In genomic region chr9:128494743-128495124, GRCh38 we compare ENCODE assay signal across 17 cellular contexts. TPM values are rescaled to one million over a fixed set of nuclear protein-coding genes. Genes with fewer than 3 reads are reported as not detected.
A peak's percentile ranks its signal among the peaks of the same experiment; 100 is the strongest.
DNase-seq lines count a peak whose midpoint lies in the region; ATAC-seq and TF ChIP-seq lines count a peak whose summit lies in the region.
"Had no signal": no experiment of that assay in that cellular context is flagged by ENCODE, and none has a peak within 500 bp of the region (broad histone marks: within the 10 kb centered on the region; RNA-seq: fewer than 3 reads in every experiment).

No MANE protein-coding gene starts in this region.

- peaks cover 42% of the 10 kb centered on the region for H3K36me3 Mint-ChIP-seq in T-helper 2 cell treated with Interferon-gamma antibody and Interleukin-4, amounts not matched to agents 5 μg/mL and 100 μg/mL, for 36 hours (ENCODE audit: low read depth)

- H3K4me3 ChIP-seq in OCI-LY1 (ENCODE audit: low read depth, low read length, poor library complexity, severe bottlenecking) (no peak overlapping the region), right cardiac atrium (ENCODE audit: low read length) (no peak overlapping the region)
- H3K4me3 ChIP-seq: neural progenitor cell, thyroid gland had no signal

- ATAC-seq in right cardiac atrium (peak; percentile 47 to 49), GM19395 (IDR thresholded peaks at IDR 0.05; ENCODE audit: unreplicated experiment) (no peak)
- ATAC-seq: activated naive CD8-positive, alpha-beta T cell treated with anti-CD3 and anti-CD28 coated beads, Interleukin-2, amount 50 U/mL, for 24 hours; effector memory CD8-positive, alpha-beta T cell had no signal

- 42% methylated on average over 5 of the region's 5 CpGs for WGBS in right cardiac atrium

- H2AFZ ChIP-seq in OCI-LY1 (ENCODE audit: low read length): no peak overlapping the region
- H2AFZ ChIP-seq: neural progenitor cell had no signal

- H4K20me1 ChIP-seq in OCI-LY1 (ENCODE audit: insufficient read depth, low read length): no peaks in the 10 kb centered on the region

- no peaks in the 10 kb centered on the region for H3K4me1 Mint-ChIP-seq in T-helper 2 cell treated with Interferon-gamma antibody and Interleukin-4, amounts not matched to agents 5 μg/mL and 100 μg/mL, for 36 hours (ENCODE audit: low read depth)
- H3K4me1 Mint-ChIP-seq: activated naive CD8-positive, alpha-beta T cell treated with anti-CD3 and anti-CD28 coated beads, Interleukin-2, amount 50 U/mL, for 24 hours; neural progenitor cell had no signal

- no peaks in the 10 kb centered on the region for H3K9me3 ChIP-seq in OCI-LY1 (ENCODE audit: low read length)
- H3K9me3 ChIP-seq in right cardiac atrium (ENCODE audit: control insufficient read depth, low read length): no peaks in the 10 kb centered on the region
- H3K9me3 ChIP-seq: thyroid gland had no signal

- peak overlapping the region; percentile 26 for H3K27ac Mint-ChIP-seq in T-helper 2 cell treated with Interferon-gamma antibody and Interleukin-4, amounts not matched to agents 5 μg/mL and 100 μg/mL, for 36 hours
- H3K27ac Mint-ChIP-seq: activated naive CD8-positive, alpha-beta T cell treated with anti-CD3 and anti-CD28 coated beads, Interleukin-2, amount 50 U/mL, for 24 hours; neural progenitor cell; stimulated activated naive CD8-positive, alpha-beta T cell treated with anti-CD3 and anti-CD28 coated beads, Interleukin-15, Interleukin-2, amounts not matched to agents 100 ng/mL and 50 ng/mL, for 24 hours had no signal

- DNase-seq in T-helper 2 cell treated with Interferon-gamma antibody and Interleukin-4, amounts not matched to agents 5 μg/mL and 100 μg/mL, for 36 hours (ENCODE audit: low spot score): no peak
- DNase-seq in T-helper 2 cell (no peak), right cardiac atrium (no peak), posterior vena cava (ENCODE audit: low spot score) (peak; percentile 25), glomerular visceral epithelial cell (ENCODE audit: extremely low spot score) (no peak), NCI-H1105 (lab: John Stamatoyannopoulos, UW) (no peak)
- DNase-seq: activated naive CD8-positive, alpha-beta T cell treated with anti-CD3 and anti-CD28 coated beads, Interleukin-2, amount 50 U/mL, for 24 hours; AML-193; effector memory CD8-positive, alpha-beta T cell; NCI-H1694 treated with DMSO at 0.1 percent for 48 hours; stimulated activated CD4-positive, alpha-beta T cell treated with anti-CD3 and anti-CD28 coated beads, Interleukin-4, amount 100 ng/mL, for 4 hours had no signal

- H3K27me3 Mint-ChIP-seq in T-helper 2 cell treated with Interferon-gamma antibody and Interleukin-4, amounts not matched to agents 5 μg/mL and 100 μg/mL, for 36 hours (ENCODE audit: low read depth): no peaks in the 10 kb centered on the region
- H3K27me3 Mint-ChIP-seq: activated naive CD8-positive, alpha-beta T cell treated with anti-CD3 and anti-CD28 coated beads, Interleukin-2, amount 50 U/mL, for 24 hours; effector memory CD8-positive, alpha-beta T cell; stimulated activated naive CD8-positive, alpha-beta T cell treated with anti-CD3 and anti-CD28 coated beads, Interleukin-15, Interleukin-2, amounts not matched to agents 100 ng/mL and 50 ng/mL, for 24 hours had no signal

- no peak overlapping the region for H3K4me2 ChIP-seq in OCI-LY1 (ENCODE audit: low read length)
- H3K4me2 ChIP-seq: KMS-11, neural progenitor cell had no signal

- no peaks in the 10 kb centered on the region for H3K79me2 ChIP-seq in OCI-LY1 (ENCODE audit: insufficient read depth, low read length)

- H3K9me3 Mint-ChIP-seq in T-helper 2 cell treated with Interferon-gamma antibody and Interleukin-4, amounts not matched to agents 5 μg/mL and 100 μg/mL, for 36 hours: no peaks in the 10 kb centered on the region
- H3K9me3 Mint-ChIP-seq: activated naive CD8-positive, alpha-beta T cell treated with anti-CD3 and anti-CD28 coated beads, Interleukin-2, amount 50 U/mL, for 24 hours; effector memory CD8-positive, alpha-beta T cell; neural progenitor cell; stimulated activated naive CD8-positive, alpha-beta T cell treated with anti-CD3 and anti-CD28 coated beads, Interleukin-15, Interleukin-2, amounts not matched to agents 100 ng/mL and 50 ng/mL, for 24 hours had no signal

- H3K9me2 ChIP-seq in OCI-LY1 (ENCODE audit: low read depth, low read length): no peaks in the 10 kb centered on the region

- H3F3A ChIP-seq in OCI-LY1 (ENCODE audit: insufficient read depth, low read length): no peaks in the 10 kb centered on the region

- TF ChIP-seq CTCF in OCI-LY1 (IDR thresholded peaks at IDR 0.05; ENCODE audit: low read length): no peak

- intact Hi-C loops in right cardiac atrium (cut with DNase I): no loop called here
- intact Hi-C loops in posterior vena cava (cut with DNase I): no loop called here

- peaks cover 73% of the 10 kb centered on the region for H3K36me3 ChIP-seq in OCI-LY1 (ENCODE audit: insufficient read depth, low read length)
- H3K36me3 ChIP-seq: neural progenitor cell had no signal

- no peaks in the 10 kb centered on the region for H3K27me3 ChIP-seq in OCI-LY1 (ENCODE audit: insufficient read depth, low read length)
- no peaks in the 10 kb centered on the region for H3K27me3 ChIP-seq in right cardiac atrium (ENCODE audit: control insufficient read depth, insufficient read depth)
- H3K27me3 ChIP-seq: neural progenitor cell, thyroid gland had no signal

- no peak overlapping the region for H3K4me3 Mint-ChIP-seq in T-helper 2 cell treated with Interferon-gamma antibody and Interleukin-4, amounts not matched to agents 5 μg/mL and 100 μg/mL, for 36 hours
- H3K4me3 Mint-ChIP-seq: activated naive CD8-positive, alpha-beta T cell treated with anti-CD3 and anti-CD28 coated beads, Interleukin-2, amount 50 U/mL, for 24 hours; effector memory CD8-positive, alpha-beta T cell; neural progenitor cell; stimulated activated naive CD8-positive, alpha-beta T cell treated with anti-CD3 and anti-CD28 coated beads, Interleukin-15, Interleukin-2, amounts not matched to agents 100 ng/mL and 50 ng/mL, for 24 hours had no signal

- H3K27ac ChIP-seq in OCI-LY1 (ENCODE audit: low read depth, low read length, poor library complexity, severe bottlenecking) (peak overlapping the region; percentile 18), right cardiac atrium (ENCODE audit: low read length) (no peak overlapping the region)
- H3K27ac ChIP-seq: KMS-11, neural progenitor cell, thyroid gland had no signal

- peaks cover 9% of the 10 kb centered on the region for H3K4me1 ChIP-seq in OCI-LY1 (ENCODE audit: insufficient read depth, low read length, severe bottlenecking)
- H3K4me1 ChIP-seq in right cardiac atrium (ENCODE audit: control insufficient read depth, insufficient read depth, low read length): no peaks in the 10 kb centered on the region
- H3K4me1 ChIP-seq: neural progenitor cell, thyroid gland had no signal

- no peak overlapping the region; the same call in 1 of the 2 replicates for H3K9ac ChIP-seq in OCI-LY1 (ENCODE audit: low read length)
- H3K9ac ChIP-seq: KMS-11, neural progenitor cell had no signal

RNA-seq across cellular contexts. Expression of gene GLE1, which starts 9.8 kb away (rescaled TPM):
- total RNA-seq in right cardiac atrium (10 to 100 TPM; 15.7 to 19.3 (median 17.9) TPM), posterior vena cava (10 to 100 TPM; 14.6 to 15.5 TPM)
- polyA plus RNA-seq in right cardiac atrium: 10.6 TPM

RNA-seq across cellular contexts. Expression of gene ODF2, which starts 38.9 kb away (rescaled TPM):
- total RNA-seq in right cardiac atrium (10 to 100 TPM; 13.8 to 15.4 (median 14.4) TPM), posterior vena cava (10 to 100 TPM; 17.5 to 19.8 TPM)
- polyA plus RNA-seq in right cardiac atrium: 9.6 TPM

RNA-seq across cellular contexts. Expression of gene SPTAN1, which starts 57.7 kb away (rescaled TPM):
- total RNA-seq in right cardiac atrium (100 to 1,000 TPM; 269 to 312 (median 282) TPM), posterior vena cava (100 to 1,000 TPM; 328 to 409 TPM)
- 154 TPM for polyA plus RNA-seq in right cardiac atrium
